ENCODE assay signal across 9 cellular contexts in the genomic region with DNA sequence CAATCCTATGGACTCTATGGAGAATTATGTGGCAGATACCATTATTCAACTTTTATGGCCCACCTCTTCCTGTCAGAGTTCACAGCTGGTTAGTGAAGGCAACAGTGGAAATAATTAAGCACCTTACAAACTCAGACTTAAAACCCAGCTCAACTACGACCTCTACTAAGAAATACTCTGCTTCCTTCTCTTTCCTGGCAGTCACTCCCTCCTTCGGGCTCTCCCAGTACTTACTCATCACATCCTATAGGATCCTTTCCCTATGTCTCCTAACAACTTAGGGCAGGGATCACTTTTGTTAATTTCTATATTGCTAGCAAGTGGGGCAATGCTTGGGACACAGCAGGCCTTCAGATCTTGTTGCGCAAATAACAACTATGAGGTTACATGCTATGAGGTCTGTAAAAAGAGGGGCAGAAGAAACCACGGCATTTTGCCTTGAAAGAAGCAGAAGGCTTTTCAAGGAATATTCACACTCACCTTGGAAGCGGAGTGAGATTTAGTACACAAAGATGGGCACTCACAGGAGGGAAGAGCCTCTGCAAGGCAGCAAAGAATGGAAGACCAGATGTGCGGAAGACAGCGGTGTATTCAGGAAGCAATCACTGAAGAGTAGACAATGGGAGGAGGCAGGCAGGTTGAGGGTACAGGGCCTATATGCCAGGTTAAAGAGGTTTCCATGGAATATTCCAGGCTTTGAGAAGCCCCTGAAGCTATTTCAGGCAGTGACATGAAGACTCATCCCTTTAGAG. TPM values are rescaled to one million over a fixed set of nuclear protein-coding genes. Genes with fewer than 3 reads are reported as not detected.
DNase-seq lines count a peak whose midpoint lies in the region; ATAC-seq and TF ChIP-seq lines count a peak whose summit lies in the region.
"Had no signal": no experiment of that assay in that cellular context is flagged by ENCODE, and none has a peak within 500 bp of the region (broad histone marks: within the 10 kb centered on the region; RNA-seq: fewer than 3 reads in every experiment).

No MANE protein-coding gene starts in this region.

- no peaks in the 10 kb centered on the region for H3K9me3 ChIP-seq in duodenal mucosa (ENCODE audit: control insufficient read depth in 1 of 2, low read length in 2 of 2)

- peak overlapping the region; percentile 33 to 39 for H3K9ac ChIP-seq in duodenal mucosa (ENCODE audit: low read depth in 1 of 2, low read length in 2 of 2)

- DNase-seq in SIG-M5 treated with dmso at 0.1 percent for 504 hours (lab: John Stamatoyannopoulos, UW; ENCODE audit: unreplicated experiment) (peak; percentile 70), SIG-M5 (lab: John Stamatoyannopoulos, UW) (no peak), NCI-H526 treated with DMSO at 0.1 percent for 48 hours (lab: John Stamatoyannopoulos, UW) (peak; percentile 80), retinal pigment epithelial cell (ENCODE audit: low read depth) (no peak), H4 (ENCODE audit: low spot score) (no peak), HUDEP-2 (lab: John Stamatoyannopoulos, UW; ENCODE audit: unreplicated experiment in 76 of 76) (no peak)
- DNase-seq: GOT3 had no signal

- H3K36me3 ChIP-seq in duodenal mucosa (ENCODE audit: control insufficient read depth in 1 of 2, insufficient read depth in 2 of 2, low read length in 2 of 2), result no peaks in the 10 kb centered on the region

- ATAC-seq in HG02759 (IDR thresholded peaks at IDR 0.05; ENCODE audit: unreplicated experiment), result no peak

- H3K4me1 ChIP-seq in duodenal mucosa (ENCODE audit: control insufficient read depth in 1 of 2, insufficient read depth in 2 of 2, low read length in 2 of 2), result peaks cover 12 to 37% of the 10 kb centered on the region in 2 donors

- no peak overlapping the region for H3K27ac ChIP-seq in duodenal mucosa (ENCODE audit: low read depth, low read length)

- no peak for TF ChIP-seq CTCF in retinal pigment epithelial cell (conservative IDR thresholded peaks at IDR 0.05; ENCODE audit: low read depth, low read length)

- H3K4me3 ChIP-seq in duodenal mucosa (ENCODE audit: low read depth in 1 of 2, low read length in 2 of 2) (peak overlapping the region; percentile 19 to 68), retinal pigment epithelial cell (ENCODE audit: low read length) (peak overlapping the region; percentile 80)

- no peaks in the 10 kb centered on the region for H3K27me3 ChIP-seq in duodenal mucosa (ENCODE audit: control insufficient read depth in 1 of 2, insufficient read depth in 2 of 2, low read length in 2 of 2)

RNA-seq across cellular contexts. Expression of a gene that starts 2.1 kb away (rescaled TPM):
- total RNA-seq in H4 (2014; rRNA removed; shearing (Covaris generic)), result 9.2 and 12.6 TPM in 2 replicates

Comparison
In these comparisons a context has a peak if more than half of its experiments do, and no peak if none do; other contexts are left out.
1. DNase-seq: peak in SIG-M5 treated with dmso at 0.1 percent for 504 hours (single experiment) and NCI-H526 treated with DMSO at 0.1 percent for 48 hours (single experiment); none in SIG-M5 (single experiment), retinal pigment epithelial cell (single experiment), H4 (single experiment) and HUDEP-2 (0 of 76).